In the genomic region with DNA sequence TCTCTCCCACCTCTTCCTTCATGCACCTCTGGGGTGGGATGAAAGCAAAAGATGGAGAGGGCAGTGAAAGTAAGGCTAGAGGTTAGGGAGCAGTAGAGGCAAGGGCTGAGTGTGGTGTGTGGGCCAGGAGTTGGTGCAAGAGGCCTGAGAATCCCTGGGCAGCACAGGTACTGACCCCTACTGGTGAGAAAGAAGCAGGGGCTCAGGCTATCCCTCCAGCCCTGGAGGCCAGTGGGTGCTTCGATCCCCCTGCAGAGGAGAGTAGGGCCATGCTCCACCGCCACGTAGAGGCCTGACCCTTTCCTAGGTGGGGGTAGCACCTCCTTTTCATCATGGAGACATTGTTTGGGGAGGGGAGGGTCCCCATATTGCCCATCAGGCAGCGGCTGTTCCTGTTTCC, we compare ENCODE assay signal across 9 cellular contexts. TPM values are rescaled to one million over a fixed set of nuclear protein-coding genes. Genes with fewer than 3 reads are reported as not detected.
DNase-seq lines count a peak whose midpoint lies in the region; ATAC-seq, FAIRE-seq and TF ChIP-seq lines count a peak whose summit lies in the region.
"Had no signal": no experiment of that assay in that cellular context is flagged by ENCODE, and none has a peak within 500 bp of the region (broad histone marks: within the 10 kb centered on the region; RNA-seq: fewer than 3 reads in every experiment).

No MANE protein-coding gene starts in this region.

- POLR2A ChIA-PET in K562 (lab: Yijun Ruan, JAX) = no interaction called here

- no peaks in the 10 kb centered on the region for H3K36me3 Mint-ChIP-seq in activated naive CD8-positive, alpha-beta T cell treated with anti-CD3 and anti-CD28 coated beads, Interleukin-2, amount 50 U/mL, for 24 hours (ENCODE audit: low read depth)
- H3K36me3 Mint-ChIP-seq in activated naive CD8-positive, alpha-beta T cell treated with anti-CD3 and anti-CD28 coated beads for 36 hours = no peaks in the 10 kb centered on the region

- WGBS in K562 (ENCODE audit: insufficient coverage, low coverage, missing lambda C conversion rate) = 4% methylated on average over 4 of the region's 4 CpGs
- WGBS in transverse colon (ENCODE audit: low coverage in 1 of 2), 2 donors = 82 to 87% methylated on average over 3 to 4 of the region's 4 CpGs

- no peak overlapping the region for H3K9ac ChIP-seq in K562 (ENCODE audit: insufficient read depth in 1 of 2, low read depth in 2 of 2, low read length in 2 of 2)

- ATAC-seq in activated naive CD8-positive, alpha-beta T cell treated with anti-CD3 and anti-CD28 coated beads, Interleukin-2, amount 50 U/mL, for 24 hours = peak; percentile 20
- ATAC-seq in HG03196 (IDR thresholded peaks at IDR 0.05; ENCODE audit: unreplicated experiment) = peak; percentile 52
- ATAC-seq in K562 = peak; percentile 86
- ATAC-seq in GM19023 (IDR thresholded peaks at IDR 0.05; ENCODE audit: unreplicated experiment) = no peak

- in situ Hi-C loops in K562 (cut with MboI) (no loop called here), transverse colon (cut with MboI; ENCODE audit: low pct_ligation_motif_present in 1 of 4, low pct_unique_long_range_greater_than_20kb in 1 of 4, low sequenced_read_pairs in 3 of 4) (loop anchor here in 2 of 4 donors (10.0 kb wide), 1 partner anchor 59 kb away; no protein-coding TSS in a partner anchor), G401 (cut with HindIII; ENCODE audit: low sequenced_read_pairs) (no loop called here)

- DNase-seq in activated naive CD8-positive, alpha-beta T cell treated with anti-CD3 and anti-CD28 coated beads, Interleukin-2, amount 50 U/mL, for 24 hours = no peak
- DNase-seq in activated naive CD8-positive, alpha-beta T cell treated with anti-CD3 and anti-CD28 coated beads for 36 hours = no peak
- DNase-seq in K562 (ENCODE audit: extremely low read depth in 1 of 4, low spot score in 3 of 4) (peak; percentile 55 to 70 (median 69)), transverse colon (no peak), G401 (ENCODE audit: low spot score) (no peak), islet precursor cell (no peak)

- no peaks in the 10 kb centered on the region for H4K20me1 ChIP-seq in K562 (replicated peaks; ENCODE audit: control insufficient read depth, insufficient read depth, low read length)

- intact Hi-C loops in K562 (cut with micrococcal nuclease) (loop anchor here (2.0 kb wide), 1 partner anchor 55 kb away; no protein-coding TSS in a partner anchor), transverse colon (cut with DNase I; ENCODE audit: low total_unique reads) (no loop called here)

- H3K9me1 ChIP-seq in K562 (ENCODE audit: control insufficient read depth, insufficient read depth, low read length) = no peaks in the 10 kb centered on the region

- no peaks in the 10 kb centered on the region for H3K79me2 ChIP-seq in K562 (ENCODE audit: control insufficient read depth, insufficient read depth, low read length)

- H3K27ac ChIP-seq in K562 (ENCODE audit: extremely low read depth, low read depth, low read length) (no peak overlapping the region), transverse colon (no peak overlapping the region)

- peak; percentile 73 to 78 (median 74) for TF ChIP-seq CTCF in K562 (IDR thresholded peaks at IDR 0.05 in 2 of 3, conservative IDR thresholded peaks at IDR 0.05 in 1 of 3; ENCODE audit: insufficient read depth in 2 of 3, low read depth in 1 of 3, low read length in 3 of 3)
- peak; percentile 27 to 57 (median 40) for TF ChIP-seq CTCF in transverse colon (IDR thresholded peaks at IDR 0.05)

- no peak overlapping the region for H3K4me2 ChIP-seq in K562 (ENCODE audit: insufficient read depth, low read length)

- H3K4me1 Mint-ChIP-seq in activated naive CD8-positive, alpha-beta T cell treated with anti-CD3 and anti-CD28 coated beads, Interleukin-2, amount 50 U/mL, for 24 hours = no peaks in the 10 kb centered on the region
- H3K4me1 Mint-ChIP-seq in activated naive CD8-positive, alpha-beta T cell treated with anti-CD3 and anti-CD28 coated beads for 36 hours = no peaks in the 10 kb centered on the region

- H3K4me3 ChIP-seq in K562 (no peak overlapping the region), transverse colon (no peak overlapping the region)

- H3K4me1 ChIP-seq in K562 (replicated peaks in 1 of 2; ENCODE audit: control insufficient read depth in 2 of 2, insufficient read depth in 2 of 2, low read length in 2 of 2) (peaks cover 13 to 15% of the 10 kb centered on the region in 2 experiments; a peak in 4 of 5 replicates), transverse colon (peaks cover 3 to 30% (median 15%) of the 10 kb centered on the region in 4 donors)

- H3K27me3 Mint-ChIP-seq in activated naive CD8-positive, alpha-beta T cell treated with anti-CD3 and anti-CD28 coated beads, Interleukin-2, amount 50 U/mL, for 24 hours = peaks cover 5% of the 10 kb centered on the region
- peaks cover 6% of the 10 kb centered on the region for H3K27me3 Mint-ChIP-seq in activated naive CD8-positive, alpha-beta T cell treated with anti-CD3 and anti-CD28 coated beads for 36 hours

- peaks cover 9 to 27% of the 10 kb centered on the region in 2 experiments for H3K27me3 ChIP-seq in K562 (ENCODE audit: control insufficient read depth in 2 of 2, insufficient read depth in 2 of 2, low read length in 2 of 2)
- no peaks in the 10 kb centered on the region for H3K27me3 ChIP-seq in transverse colon

- no peak overlapping the region for H3K4me3 Mint-ChIP-seq in activated naive CD8-positive, alpha-beta T cell treated with anti-CD3 and anti-CD28 coated beads, Interleukin-2, amount 50 U/mL, for 24 hours
- H3K4me3 Mint-ChIP-seq in activated naive CD8-positive, alpha-beta T cell treated with anti-CD3 and anti-CD28 coated beads for 36 hours = no peak overlapping the region

- TF ChIP-seq EP300 in K562 (IDR thresholded peaks at IDR 0.05; ENCODE audit: low read length) (no peak), transverse colon (IDR thresholded peaks at IDR 0.05; ENCODE audit: low read depth) (no peak)

- no peaks in the 10 kb centered on the region for H3K9me3 Mint-ChIP-seq in activated naive CD8-positive, alpha-beta T cell treated with anti-CD3 and anti-CD28 coated beads, Interleukin-2, amount 50 U/mL, for 24 hours
- H3K9me3 Mint-ChIP-seq in activated naive CD8-positive, alpha-beta T cell treated with anti-CD3 and anti-CD28 coated beads for 36 hours = no peaks in the 10 kb centered on the region

- TF ChIP-seq POLR2A in K562 (conservative IDR thresholded peaks at IDR 0.05) (no peak), transverse colon (IDR thresholded peaks at IDR 0.05) (no peak)

- FAIRE-seq in K562 (lab: Jason Lieb, UNC) = peak; percentile 78

- H3K9me3 ChIP-seq in K562 (replicated peaks; ENCODE audit: control insufficient read depth, insufficient read depth, low read depth, low read length) (no peaks in the 10 kb centered on the region), transverse colon (no peaks in the 10 kb centered on the region)

- no TSS peak for BruUV-seq in K562 (replicated peaks; lab: Mats Ljungman, UMichigan)

- no peak overlapping the region for H3K27ac Mint-ChIP-seq in activated naive CD8-positive, alpha-beta T cell treated with anti-CD3 and anti-CD28 coated beads, Interleukin-2, amount 50 U/mL, for 24 hours
- no peak overlapping the region for H3K27ac Mint-ChIP-seq in activated naive CD8-positive, alpha-beta T cell treated with anti-CD3 and anti-CD28 coated beads for 36 hours

- H2AFZ ChIP-seq in K562 (ENCODE audit: low read depth, low read length) = no peak overlapping the region

- CTCF ChIA-PET in K562 (lab: Yijun Ruan, JAX; ENCODE audit: low intra/inter-chr PET ratio) = interaction anchor here (0.6 kb wide), 1 partner anchor 9 kb away, joined by 3 read pairs; no protein-coding TSS in a partner anchor

- H3K36me3 ChIP-seq in K562 (ENCODE audit: control insufficient read depth, insufficient read depth, low read length) (no peaks in the 10 kb centered on the region), transverse colon (no peaks in the 10 kb centered on the region)

- TF ChIP-seq RAD21 in K562 (CRISPR knock-in tag; conservative IDR thresholded peaks at IDR 0.05 in 1 of 2, IDR thresholded peaks at IDR 0.05 in 1 of 2) = peak; percentile 13 to 59; a peak in 2 of 4 replicates

RNA-seq across cellular contexts. Expression of gene CDHR1, which starts 9.8 kb away (rescaled TPM):
- total RNA-seq in activated naive CD8-positive, alpha-beta T cell treated with anti-CD3 and anti-CD28 coated beads for 36 hours = 1 to 10 TPM in 1 of 2 experiments, under 1 TPM in 1; 0.91 to 1.6 TPM
- 7.3 and 9.6 TPM in 2 replicates for total RNA-seq in K562 (2011; cell fraction: chromatin; rRNA removed; ENCODE audit: low replicate concordance)
- 5.5 and 6.0 TPM in 2 replicates for total RNA-seq in K562 (2011; cell fraction: nucleolus; rRNA removed)
- total RNA-seq in K562 (2011; cell fraction: nucleoplasm; rRNA removed) = 3.8 and 5.6 TPM in 2 replicates
- total RNA-seq in K562 (2014; rRNA removed) = 0.23 and 0.29 TPM in 2 replicates
- total RNA-seq in K562 (2014; rRNA removed; fragmentation: Illumina TruSeq; extraction: Trizol) = 0.07 and 0.26 TPM in 2 replicates
- 0.07 and 0.11 TPM in 2 replicates for total RNA-seq in K562 (2015; rRNA removed; fragmentation: Illumina TruSeq; extraction: Trizol)
- 0.20 and 0.56 TPM in 2 replicates for total RNA-seq in K562 (2021)
- 0.99 and 2.1 TPM in 2 replicates for polyA plus RNA-seq in K562 (2011; rRNA removed)
- 0.40 and 1.1 TPM in 2 replicates for polyA plus RNA-seq in K562 (2011; cell fraction: cytosol; rRNA removed)
- polyA plus RNA-seq in K562 (2011; cell fraction: nucleus; rRNA removed) = 7.8 and 11.0 TPM in 2 replicates
- 0.44 and 0.76 TPM in 2 replicates for polyA plus RNA-seq in K562 (2012)
- 0.29 and 0.33 TPM in 2 replicates for polyA plus RNA-seq in K562 (2014; fragmentation: Illumina TruSeq; extraction: Trizol)
- polyA plus RNA-seq in K562 (2014; fragmentation: Nextera tagmentation; extraction: Ambion mirVana) = under 1 TPM; 0.03 to 0.10 TPM
- polyA plus RNA-seq in K562 (2014; rRNA removed) = 0.30 and 0.46 TPM in 2 replicates
- polyA minus RNA-seq in K562 (2011; rRNA and poly(A)+ RNA removed) = 0.77 and 0.81 TPM in 2 replicates
- 0.73 and 0.86 TPM in 2 replicates for polyA minus RNA-seq in K562 (2011; cell fraction: cytosol; rRNA and poly(A)+ RNA removed)
- 0.67 and 1.9 TPM in 2 replicates for polyA minus RNA-seq in K562 (2011; cell fraction: nucleus; rRNA and poly(A)+ RNA removed)
- total RNA-seq in transverse colon = 100 to 1,000 TPM in 2 of 4 donors, 10 to 100 TPM in 2; 42.1 to 110 (median 75.5) TPM
- not detected in 2 replicates for total RNA-seq in G401 (2014; rRNA removed; shearing (Covaris generic))

RNA-seq across cellular contexts. Expression of gene LRIT2, which starts 21.2 kb away (rescaled TPM):
- not detected for total RNA-seq in activated naive CD8-positive, alpha-beta T cell treated with anti-CD3 and anti-CD28 coated beads for 36 hours
- total RNA-seq in K562 (2011; cell fraction: chromatin; rRNA removed; ENCODE audit: low replicate concordance) = not detected in 2 replicates
- not detected in 2 replicates for total RNA-seq in K562 (2011; cell fraction: nucleolus; rRNA removed)
- not detected in 2 replicates for total RNA-seq in K562 (2011; cell fraction: nucleoplasm; rRNA removed)
- total RNA-seq in K562 (2014; rRNA removed) (not detected in 2 replicates), K562 (2014; rRNA removed; fragmentation: Illumina TruSeq; extraction: Trizol) (not detected in 2 replicates), K562 (2015; rRNA removed; fragmentation: Illumina TruSeq; extraction: Trizol) (not detected in 2 replicates), K562 (2021) (not detected in 2 replicates), transverse colon (not detected)
- polyA plus RNA-seq in K562 (2011; rRNA removed) (not detected in 2 replicates), K562 (2014; fragmentation: Illumina TruSeq; extraction: Trizol) (not detected in 2 replicates), K562 (2014; fragmentation: Nextera tagmentation; extraction: Ambion mirVana) (not detected), K562 (2014; rRNA removed) (not detected in 2 replicates)
- not detected in 2 replicates for polyA plus RNA-seq in K562 (2011; cell fraction: cytosol; rRNA removed)
- polyA plus RNA-seq in K562 (2011; cell fraction: nucleus; rRNA removed) = not detected in 2 replicates
- polyA plus RNA-seq in K562 (2012) = not detected in 2 replicates
- not detected in 2 replicates for polyA minus RNA-seq in K562 (2011; rRNA and poly(A)+ RNA removed)
- polyA minus RNA-seq in K562 (2011; cell fraction: cytosol; rRNA and poly(A)+ RNA removed) = not detected in 2 replicates
- polyA minus RNA-seq in K562 (2011; cell fraction: nucleus; rRNA and poly(A)+ RNA removed) = not detected in 2 replicates
- total RNA-seq in G401 (2014; rRNA removed; shearing (Covaris generic)) = not detected in 2 replicates
- total RNA-seq: temporal lobe had no signal

RNA-seq across cellular contexts. Expression of gene GPR15LG, which starts 30.5 kb away (rescaled TPM):
- total RNA-seq in activated naive CD8-positive, alpha-beta T cell treated with anti-CD3 and anti-CD28 coated beads for 36 hours = not detected
- not detected in 2 replicates for total RNA-seq in K562 (2011; cell fraction: chromatin; rRNA removed; ENCODE audit: low replicate concordance)
- not detected in 2 replicates for total RNA-seq in K562 (2011; cell fraction: nucleolus; rRNA removed)
- total RNA-seq in K562 (2011; cell fraction: nucleoplasm; rRNA removed) = not detected in 2 replicates
- total RNA-seq in K562 (2014; rRNA removed) = not detected in 2 replicates
- total RNA-seq in K562 (2014; rRNA removed; fragmentation: Illumina TruSeq; extraction: Trizol) = not detected in 2 replicates
- 0.51 TPM in 1 of 2 replicates, not detected in the other for total RNA-seq in K562 (2015; rRNA removed; fragmentation: Illumina TruSeq; extraction: Trizol)
- not detected in 2 replicates for total RNA-seq in K562 (2021)
- polyA plus RNA-seq in K562 (2011; rRNA removed) = not detected in 2 replicates
- not detected in 2 replicates for polyA plus RNA-seq in K562 (2011; cell fraction: cytosol; rRNA removed)
- not detected in 2 replicates for polyA plus RNA-seq in K562 (2011; cell fraction: nucleus; rRNA removed)
- polyA plus RNA-seq in K562 (2012) = not detected in 2 replicates
- not detected in 2 replicates for polyA plus RNA-seq in K562 (2014; fragmentation: Illumina TruSeq; extraction: Trizol)
- polyA plus RNA-seq in K562 (2014; fragmentation: Nextera tagmentation; extraction: Ambion mirVana) = not detected
- not detected in 2 replicates for polyA plus RNA-seq in K562 (2014; rRNA removed)
- not detected in 2 replicates for polyA minus RNA-seq in K562 (2011; rRNA and poly(A)+ RNA removed)
- polyA minus RNA-seq in K562 (2011; cell fraction: cytosol; rRNA and poly(A)+ RNA removed) = not detected in 2 replicates
- polyA minus RNA-seq in K562 (2011; cell fraction: nucleus; rRNA and poly(A)+ RNA removed) = not detected in 2 replicates
- 100 to 1,000 TPM; 197 to 480 (median 266) TPM for total RNA-seq in transverse colon
- total RNA-seq in G401 (2014; rRNA removed; shearing (Covaris generic)) = not detected in 2 replicates
- total RNA-seq: temporal lobe had no signal

RNA-seq across cellular contexts. Expression of gene LRIT1, which starts 37.2 kb away (rescaled TPM):
- total RNA-seq in activated naive CD8-positive, alpha-beta T cell treated with anti-CD3 and anti-CD28 coated beads for 36 hours = not detected
- total RNA-seq in K562 (2011; cell fraction: chromatin; rRNA removed; ENCODE audit: low replicate concordance) = not detected in 2 replicates
- not detected in 2 replicates for total RNA-seq in K562 (2011; cell fraction: nucleolus; rRNA removed)
- not detected in 2 replicates for total RNA-seq in K562 (2011; cell fraction: nucleoplasm; rRNA removed)
- total RNA-seq in K562 (2014; rRNA removed) (not detected in 2 replicates), K562 (2014; rRNA removed; fragmentation: Illumina TruSeq; extraction: Trizol) (not detected in 2 replicates), K562 (2015; rRNA removed; fragmentation: Illumina TruSeq; extraction: Trizol) (not detected in 2 replicates), K562 (2021) (not detected in 2 replicates), transverse colon (not detected)
- polyA plus RNA-seq in K562 (2011; rRNA removed) (not detected in 2 replicates), K562 (2014; fragmentation: Illumina TruSeq; extraction: Trizol) (not detected in 2 replicates), K562 (2014; fragmentation: Nextera tagmentation; extraction: Ambion mirVana) (not detected), K562 (2014; rRNA removed) (not detected in 2 replicates)
- not detected in 2 replicates for polyA plus RNA-seq in K562 (2011; cell fraction: cytosol; rRNA removed)
- polyA plus RNA-seq in K562 (2011; cell fraction: nucleus; rRNA removed) = not detected in 2 replicates
- polyA plus RNA-seq in K562 (2012) = not detected in 2 replicates
- not detected in 2 replicates for polyA minus RNA-seq in K562 (2011; rRNA and poly(A)+ RNA removed)
- polyA minus RNA-seq in K562 (2011; cell fraction: cytosol; rRNA and poly(A)+ RNA removed) = not detected in 2 replicates
- not detected in 2 replicates for polyA minus RNA-seq in K562 (2011; cell fraction: nucleus; rRNA and poly(A)+ RNA removed)
- total RNA-seq in G401 (2014; rRNA removed; shearing (Covaris generic)) = not detected in 2 replicates
- total RNA-seq: temporal lobe had no signal

RNA-seq across cellular contexts. Expression of gene RGR, which starts 40.7 kb away (rescaled TPM):
- not detected for total RNA-seq in activated naive CD8-positive, alpha-beta T cell treated with anti-CD3 and anti-CD28 coated beads for 36 hours
- not detected in 2 replicates for total RNA-seq in K562 (2011; cell fraction: chromatin; rRNA removed; ENCODE audit: low replicate concordance)
- total RNA-seq in K562 (2011; cell fraction: nucleolus; rRNA removed) = not detected in 2 replicates
- total RNA-seq in K562 (2011; cell fraction: nucleoplasm; rRNA removed) = not detected in 2 replicates
- total RNA-seq in K562 (2014; rRNA removed) (not detected in 2 replicates), K562 (2014; rRNA removed; fragmentation: Illumina TruSeq; extraction: Trizol) (not detected in 2 replicates), K562 (2015; rRNA removed; fragmentation: Illumina TruSeq; extraction: Trizol) (not detected in 2 replicates), K562 (2021) (not detected in 2 replicates), transverse colon (1 to 10 TPM in 3 of 4 donors, not detected in 1; 1.1 to 6.0 (median 1.2) TPM)
- polyA plus RNA-seq in K562 (2011; rRNA removed) (not detected in 2 replicates), K562 (2014; fragmentation: Illumina TruSeq; extraction: Trizol) (not detected in 2 replicates), K562 (2014; fragmentation: Nextera tagmentation; extraction: Ambion mirVana) (not detected), K562 (2014; rRNA removed) (not detected in 2 replicates)
- not detected in 2 replicates for polyA plus RNA-seq in K562 (2011; cell fraction: cytosol; rRNA removed)
- not detected in 2 replicates for polyA plus RNA-seq in K562 (2011; cell fraction: nucleus; rRNA removed)
- not detected in 2 replicates for polyA plus RNA-seq in K562 (2012)
- polyA minus RNA-seq in K562 (2011; rRNA and poly(A)+ RNA removed) = not detected in 2 replicates
- not detected in 2 replicates for polyA minus RNA-seq in K562 (2011; cell fraction: cytosol; rRNA and poly(A)+ RNA removed)
- polyA minus RNA-seq in K562 (2011; cell fraction: nucleus; rRNA and poly(A)+ RNA removed) = not detected in 2 replicates
- total RNA-seq in G401 (2014; rRNA removed; shearing (Covaris generic)) = not detected in 2 replicates

Comparison
In these comparisons a context has a peak if more than half of its experiments do, and no peak if none do; other contexts are left out.
1. DNase-seq: peak in K562 (4 of 4); none in activated naive CD8-positive, alpha-beta T cell treated with anti-CD3 and anti-CD28 coated beads, Interleukin-2, amount 50 U/mL, for 24 hours (single experiment), activated naive CD8-positive, alpha-beta T cell treated with anti-CD3 and anti-CD28 coated beads for 36 hours (single experiment), transverse colon (single experiment), G401 (single experiment) and islet precursor cell (single experiment).
2. RNA of gene CDHR1, which starts 9.8 kb away (total RNA-seq): 42.1 to 110 TPM in transverse colon; 0.91 to 1.6 TPM in activated naive CD8-positive, alpha-beta T cell treated with anti-CD3 and anti-CD28 coated beads for 36 hours, 0.07 to 9.6 TPM in K562 and not detected in G401; every median in the first group is over 4 times any median in the second.
3. RNA of gene GPR15LG, which starts 30.5 kb away (total RNA-seq): 197 to 480 TPM in transverse colon; 0.51 TPM in K562, not detected in activated naive CD8-positive, alpha-beta T cell treated with anti-CD3 and anti-CD28 coated beads for 36 hours and not detected in G401; every median in the first group is over 100 times any median in the second.